In genomic region chr19:53978975-53979801, GRCh38 we compare ENCODE assay signal across 10 cellular contexts. TPM values are rescaled to one million over a fixed set of nuclear protein-coding genes. Genes with fewer than 3 reads are reported as not detected.
DNase-seq lines count a peak whose midpoint lies in the region; ATAC-seq and TF ChIP-seq lines count a peak whose summit lies in the region.
"Had no signal": no experiment of that assay in that cellular context is flagged by ENCODE, and none has a peak within 500 bp of the region (broad histone marks: within the 10 kb centered on the region; RNA-seq: fewer than 3 reads in every experiment).

No MANE protein-coding gene starts in this region.

- H3K27me3 Mint-ChIP-seq in naive thymus-derived CD4-positive, alpha-beta T cell = peaks cover 48 to 62% (median 55%) of the 10 kb centered on the region in 5 donors

- peak overlapping the region in 4 of 11 experiments; percentile 20 to 61 (median 46); a peak in 5 of 22 replicates for H3K9ac ChIP-seq in BLaER1 treated with 17β-estradiol and CSF1 and Interleukin-3, amounts not matched to agents 10 nM and 100 nM
- H3K9ac ChIP-seq in PC-3 (ENCODE audit: low read length) = peak overlapping the region; percentile 73

- intact Hi-C loops in PC-3 (cut with micrococcal nuclease) = loop anchor here (10.0 kb wide), 1 partner anchor 74 kb away; the partner anchor contains the start of gene CACNG7
- intact Hi-C loops in naive thymus-derived CD4-positive, alpha-beta T cell (cut with micrococcal nuclease) = loop anchor here (5.0 to 10.0 kb wide), 4 partner anchors 72 to 138 kb away; partner anchors contain the start of genes CACNG7 (in 2 of the 2), MYADM (in 1 of the 2), PRPF31 (in 1 of the 2) and TFPT (in 1 of the 2)

- peak overlapping the region in 6 of 10 experiments; percentile 24 to 51 (median 34); a peak in 12 of 20 replicates for H3K4me3 ChIP-seq in BLaER1 treated with 17β-estradiol and CSF1 and Interleukin-3, amounts not matched to agents 10 nM and 100 nM
- H3K4me3 ChIP-seq in PC-3 (ENCODE audit: low read length) = peak overlapping the region; percentile 90
- peak overlapping the region; percentile 57 for H3K4me3 ChIP-seq in choroid plexus epithelial cell (ENCODE audit: low read depth, low read length)
- no peak overlapping the region for H3K4me3 ChIP-seq in naive thymus-derived CD4-positive, alpha-beta T cell (ENCODE audit: low read length)

- H3K27ac ChIP-seq in BLaER1 treated with 17β-estradiol and CSF1 and Interleukin-3, amounts not matched to agents 10 nM and 100 nM = peak overlapping the region in 3 of 11 experiments; percentile 12 to 33 (median 17); a peak in 4 of 22 replicates
- peak overlapping the region; percentile 77 for H3K27ac ChIP-seq in PC-3 (ENCODE audit: low read length)
- no peak overlapping the region for H3K27ac ChIP-seq in naive thymus-derived CD4-positive, alpha-beta T cell (ENCODE audit: low read depth, low read length)
- H3K27ac ChIP-seq: right atrium auricular region had no signal

- POLR2A ChIA-PET in PC-3 (lab: Charles Lee; ENCODE audit: unreplicated experiment) = no interaction called here
- POLR2A ChIA-PET in naive thymus-derived CD4-positive, alpha-beta T cell (lab: Charles Lee) = no interaction called here

- H3K9me3 ChIP-seq in BLaER1 treated with 17β-estradiol and CSF1 and Interleukin-3, amounts not matched to agents 10 nM and 100 nM (replicated peaks in 1 of 11) = peaks cover 0 to 6% (median 0%) of the 10 kb centered on the region in 11 experiments; a peak in 1 of 22 replicates
- H3K9me3 ChIP-seq in PC-3 (ENCODE audit: low read length) = no peaks in the 10 kb centered on the region
- peaks cover 0 to 4% (median 0%) of the 10 kb centered on the region in 3 experiments for H3K9me3 ChIP-seq in naive thymus-derived CD4-positive, alpha-beta T cell (ENCODE audit: control insufficient read depth in 2 of 3, low read length in 3 of 3)

- H3K9me3 Mint-ChIP-seq in naive thymus-derived CD4-positive, alpha-beta T cell = peaks cover 0 to 25% (median 9%) of the 10 kb centered on the region in 11 donors

- H3K36me3 ChIP-seq in BLaER1 treated with 17β-estradiol and CSF1 and Interleukin-3, amounts not matched to agents 10 nM and 100 nM = no peaks in the 10 kb centered on the region
- H3K36me3 ChIP-seq in PC-3 (ENCODE audit: low read depth, low read length) = no peaks in the 10 kb centered on the region
- no peaks in the 10 kb centered on the region for H3K36me3 ChIP-seq in naive thymus-derived CD4-positive, alpha-beta T cell (ENCODE audit: control insufficient read depth in 2 of 3, insufficient read depth in 3 of 3, low read length in 3 of 3)
- H3K36me3 ChIP-seq: right atrium auricular region had no signal

- H3K79me2 ChIP-seq in PC-3 (ENCODE audit: low read length) = peaks cover 14% of the 10 kb centered on the region

- no TSS peak for BruUV-seq in PC-3 (replicated peaks; lab: Mats Ljungman, UMichigan)

- peaks cover 3 to 15% (median 11%) of the 10 kb centered on the region in 5 donors for H3K36me3 Mint-ChIP-seq in naive thymus-derived CD4-positive, alpha-beta T cell

- H3K27me3 ChIP-seq in BLaER1 treated with 17β-estradiol and CSF1 and Interleukin-3, amounts not matched to agents 10 nM and 100 nM = peaks cover 4 to 35% (median 34%) of the 10 kb centered on the region in 11 experiments; a peak in 20 of 22 replicates
- no peaks in the 10 kb centered on the region for H3K27me3 ChIP-seq in PC-3 (ENCODE audit: low read length)
- peaks cover 6 to 22% of the 10 kb centered on the region in 2 donors for H3K27me3 ChIP-seq in naive thymus-derived CD4-positive, alpha-beta T cell (ENCODE audit: control insufficient read depth in 2 of 2, insufficient read depth in 2 of 2, low read length in 2 of 2)

- peaks cover 7% of the 10 kb centered on the region for H3F3A ChIP-seq in PC-3 (ENCODE audit: low read length, unreplicated experiment)

- peak overlapping the region in 9 of 10 donors; percentile 15 to 82 (median 74) for H3K4me3 Mint-ChIP-seq in naive thymus-derived CD4-positive, alpha-beta T cell

- peak overlapping the region; percentile 57 to 92 (median 79) for H3K4me2 ChIP-seq in BLaER1 treated with 17β-estradiol and CSF1 and Interleukin-3, amounts not matched to agents 10 nM and 100 nM
- peak overlapping the region; percentile 100 for H3K4me2 ChIP-seq in PC-3 (ENCODE audit: low read length)

- peak; percentile 22 for DNase-seq in PC-3
- DNase-seq in choroid plexus epithelial cell (ENCODE audit: low read depth) = no peak
- no peak for DNase-seq in naive thymus-derived CD4-positive, alpha-beta T cell
- no peak for DNase-seq in DMS153 (lab: John Stamatoyannopoulos, UW)
- DNase-seq in D341Med (ENCODE audit: low spot score) = no peak
- DNase-seq in NCI-H345 (lab: John Stamatoyannopoulos, UW) = no peak
- DNase-seq: NCI-H1436 treated with DMSO at 0.1 percent for 48 hours had no signal

- no peaks in the 10 kb centered on the region for H3K9me2 ChIP-seq in PC-3 (replicated peaks; ENCODE audit: low read length)

- peak overlapping the region; percentile 72 for H2AFZ ChIP-seq in PC-3 (ENCODE audit: low read length)

- peaks cover 14 to 41% (median 30%) of the 10 kb centered on the region in 7 donors for H3K4me1 Mint-ChIP-seq in naive thymus-derived CD4-positive, alpha-beta T cell

- H3K4me1 ChIP-seq in BLaER1 treated with 17β-estradiol and CSF1 and Interleukin-3, amounts not matched to agents 10 nM and 100 nM = peaks cover 41 to 57% (median 52%) of the 10 kb centered on the region in 10 experiments
- peaks cover 27% of the 10 kb centered on the region for H3K4me1 ChIP-seq in PC-3 (ENCODE audit: insufficient read depth, low read length)
- peaks cover 0 to 5% of the 10 kb centered on the region in 2 donors for H3K4me1 ChIP-seq in naive thymus-derived CD4-positive, alpha-beta T cell (ENCODE audit: control insufficient read depth in 2 of 2, insufficient read depth in 2 of 2, low read length in 2 of 2)

- TF ChIP-seq CTCF in PC-3 (conservative IDR thresholded peaks at IDR 0.05; ENCODE audit: low read depth, low read length) = no peak
- no peak for TF ChIP-seq CTCF in choroid plexus epithelial cell (conservative IDR thresholded peaks at IDR 0.05; ENCODE audit: low read depth, low read length)

- ATAC-seq in PC-3 (no peak), HG03354 (IDR thresholded peaks at IDR 0.05; ENCODE audit: poor library complexity, severe bottlenecking, unreplicated experiment) (no peak)
- ATAC-seq in naive thymus-derived CD4-positive, alpha-beta T cell = no peak

- CTCF ChIA-PET in PC-3 (lab: Charles Lee) = no interaction called here
- CTCF ChIA-PET in naive thymus-derived CD4-positive, alpha-beta T cell (lab: Charles Lee) = interaction anchor here (0.6 kb wide), 1 partner anchor 11 kb away, joined by 6 read pairs; no protein-coding TSS in a partner anchor

- H4K20me1 ChIP-seq in BLaER1 treated with 17β-estradiol and CSF1 and Interleukin-3, amounts not matched to agents 10 nM and 100 nM = no peaks in the 10 kb centered on the region
- H4K20me1 ChIP-seq in PC-3 (ENCODE audit: low read length) = no peaks in the 10 kb centered on the region

- peak overlapping the region in 1 of 9 donors; percentile 16 for H3K27ac Mint-ChIP-seq in naive thymus-derived CD4-positive, alpha-beta T cell

RNA-seq across cellular contexts. Expression of gene CACNG6, which starts 12.2 kb away (rescaled TPM):
- 1.8 TPM in 1 of 2 replicates, not detected in the other for total RNA-seq in PC-3 (2014; rRNA removed)
- 1 to 10 TPM in 1 of 5 experiments, under 1 TPM in 1, not detected in 3; 0.42 to 1.9 TPM for total RNA-seq in naive thymus-derived CD4-positive, alpha-beta T cell
- polyA plus RNA-seq in naive thymus-derived CD4-positive, alpha-beta T cell = not detected

RNA-seq across cellular contexts. Expression of gene CACNG8, which starts 16.5 kb away (rescaled TPM):
- 0.15 and 0.23 TPM in 2 replicates for total RNA-seq in PC-3 (2014; rRNA removed)
- under 1 TPM in 2 of 5 experiments, not detected in 3; 0.24 to 0.34 TPM for total RNA-seq in naive thymus-derived CD4-positive, alpha-beta T cell
- not detected for polyA plus RNA-seq in naive thymus-derived CD4-positive, alpha-beta T cell
